ENCODE assay signal across 30 cellular contexts in the genomic region with DNA sequence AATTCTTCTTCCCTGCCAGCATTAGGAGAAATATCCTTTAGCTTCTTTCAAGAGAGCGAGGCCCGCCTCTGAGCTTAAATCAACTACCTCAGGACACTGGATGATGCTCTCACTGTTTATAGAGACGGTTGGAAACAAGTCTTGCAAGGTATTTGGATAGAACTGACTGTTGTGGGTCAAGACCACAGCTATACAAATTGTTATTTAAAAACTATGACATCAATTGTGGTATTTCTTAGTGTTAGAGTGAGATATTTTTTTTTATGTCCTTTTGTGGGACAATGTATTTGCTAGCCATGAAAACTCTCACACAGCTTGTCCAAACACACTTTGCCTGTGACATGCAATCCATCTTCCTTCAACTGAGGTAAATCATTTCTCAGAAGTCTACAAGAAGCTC.
"Had no signal": no experiment of that assay in that cellular context is flagged by ENCODE, and none has a peak within 500 bp of the region (broad histone marks: within the 10 kb centered on the region; RNA-seq: fewer than 3 reads in every experiment).

No MANE protein-coding gene starts in this region.

- H3K36me3 ChIP-seq: adrenal gland, esophagus squamous epithelium, gastroesophageal sphincter, heart right ventricle had no signal

- H3K27me3 ChIP-seq: adrenal gland, body of pancreas, esophagus squamous epithelium, gastroesophageal sphincter, heart right ventricle, hepatocyte had no signal

- H3K9me3 ChIP-seq: adrenal gland, body of pancreas, esophagus squamous epithelium, gastroesophageal sphincter, heart right ventricle had no signal

- DNase-seq: activated CD4-positive, alpha-beta T cell treated with anti-CD3 and anti-CD28 coated beads for 1 hour; activated CD4-positive, alpha-beta T cell treated with anti-CD3 and anti-CD28 coated beads for 48 hours; activated CD4-positive, alpha-beta T cell treated with anti-CD3 and anti-CD28 coated beads, Interleukin-2, amount 50 U/mL, for 1 hour; activated CD4-positive, alpha-beta T cell treated with anti-CD3 and anti-CD28 coated beads, Interleukin-2, amount 50 U/mL, for 48 hours; activated CD8-positive, alpha-beta memory T cell treated with anti-CD3 and anti-CD28 coated beads for 24 hours; activated CD8-positive, alpha-beta T cell treated with anti-CD3 and anti-CD28 coated beads for 36 hours; activated effector memory CD4-positive, alpha-beta T cell treated with anti-CD3 and anti-CD28 coated beads, Interleukin-2, amount 50 U/mL, for 16 hours; activated naive CD4-positive, alpha-beta T cell treated with anti-CD3 and anti-CD28 coated beads for 36 hours; activated naive CD8-positive, alpha-beta T cell treated with anti-CD3 and anti-CD28 coated beads for 36 hours; activated naive CD8-positive, alpha-beta T cell treated with anti-CD3 and anti-CD28 coated beads, Interleukin-2, amount 50 U/mL, for 24 hours; activated T-cell treated with anti-CD3 and anti-CD28 coated beads, Interleukin-2, amount 50 U/mL, for 1 hour; activated T-cell treated with anti-CD3 and anti-CD28 coated beads, Interleukin-2, amount 50 U/mL, for 48 hours; adrenal gland; amygdala; aorta; body of pancreas; caudate nucleus; cortex of kidney; dermis blood vessel endothelial cell; effector CD8-positive, alpha-beta T cell; esophagus squamous epithelium; foreskin melanocyte; heart right ventricle; T-helper 2 cell had no signal

- H3K27ac ChIP-seq: adrenal gland, body of pancreas, esophagus squamous epithelium, gastroesophageal sphincter, heart right ventricle, hepatocyte, VCaP had no signal

- H3K4me1 ChIP-seq: adrenal gland, body of pancreas had no signal

- FAIRE-seq: colon, endometrium, endothelial cell of umbilical vein had no signal

- H3K4me3 ChIP-seq: adrenal gland, body of pancreas, esophagus squamous epithelium, gastroesophageal sphincter, heart right ventricle, hepatocyte had no signal
